27 cellular contexts compared by ENCODE assay signal in genomic region chr7:154777908-154778307, GRCh38.
"Had no signal": no experiment of that assay in that cellular context is flagged by ENCODE, and none has a peak within 500 bp of the region (broad histone marks: within the 10 kb centered on the region; RNA-seq: fewer than 3 reads in every experiment).

No MANE protein-coding gene starts in this region.

- H2AFZ ChIP-seq: parathyroid adenoma had no signal

- H3K27ac Mint-ChIP-seq: activated CD4-positive, alpha-beta T cell treated with anti-CD3 and anti-CD28 coated beads, Interleukin-2, amount 10 ng/mL, durations not matched to agents 24 days and 14 days; activated CD8-positive, alpha-beta T cell treated with anti-CD3 and anti-CD28 coated beads for 36 hours; activated T-helper 1 cell treated with anti-CD3 and anti-CD28 coated beads, Interleukin-12 subunit alpha, Interleukin-12 subunit beta, Interleukin-2, Interleukin-4 antibody, amounts not matched to agents 30 ng/mL and 10 ng/mL and 1 ng/mL, durations not matched to agents 14 hours and 24 hours and 36 hours; endodermal cell; naive B cell; stimulated activated effector memory CD8-positive, alpha-beta T cell treated with anti-CD3 and anti-CD28 coated beads, Interleukin-12 subunit alpha, Interleukin-12 subunit beta, amount 100 ng/mL, for 72 hours; stimulated activated naive CD8-positive, alpha-beta T cell treated with anti-CD3 and anti-CD28 coated beads, Interleukin-15, amount 100 ng/mL, for 72 hours; T-helper 2 cell treated with Interferon-gamma antibody and Interleukin-4, amounts not matched to agents 5 μg/mL and 100 μg/mL, for 36 hours had no signal

- H3K4me1 ChIP-seq: ascending aorta, esophagus squamous epithelium, gastroesophageal sphincter, heart left ventricle, parathyroid adenoma, testis, uterus had no signal

- H3K4me3 Mint-ChIP-seq: activated CD4-positive, alpha-beta T cell treated with anti-CD3 and anti-CD28 coated beads, Interleukin-2, amount 10 ng/mL, durations not matched to agents 24 days and 14 days; activated CD8-positive, alpha-beta T cell treated with anti-CD3 and anti-CD28 coated beads for 36 hours; activated T-helper 1 cell treated with anti-CD3 and anti-CD28 coated beads, Interleukin-12 subunit alpha, Interleukin-12 subunit beta, Interleukin-2, Interleukin-4 antibody, amounts not matched to agents 30 ng/mL and 10 ng/mL and 1 ng/mL, durations not matched to agents 14 hours and 24 hours and 36 hours; central memory CD8-positive, alpha-beta T cell; endodermal cell; naive B cell; stimulated activated effector memory CD8-positive, alpha-beta T cell treated with anti-CD3 and anti-CD28 coated beads, Interleukin-12 subunit alpha, Interleukin-12 subunit beta, amount 100 ng/mL, for 72 hours; stimulated activated naive CD8-positive, alpha-beta T cell treated with anti-CD3 and anti-CD28 coated beads, Interleukin-15, amount 100 ng/mL, for 72 hours; T-helper 2 cell treated with Interferon-gamma antibody and Interleukin-4, amounts not matched to agents 5 μg/mL and 100 μg/mL, for 36 hours had no signal

- H3K4me1 Mint-ChIP-seq: central memory CD8-positive, alpha-beta T cell; endodermal cell; stimulated activated effector memory CD8-positive, alpha-beta T cell treated with anti-CD3 and anti-CD28 coated beads, Interleukin-12 subunit alpha, Interleukin-12 subunit beta, amount 100 ng/mL, for 72 hours; stimulated activated naive CD8-positive, alpha-beta T cell treated with anti-CD3 and anti-CD28 coated beads, Interleukin-15, amount 100 ng/mL, for 72 hours had no signal

- H3K4me3 ChIP-seq: ascending aorta, coronary artery, esophagus squamous epithelium, gastroesophageal sphincter, heart left ventricle, testis, uterus had no signal

- H3K36me3 ChIP-seq: ascending aorta, esophagus squamous epithelium, gastroesophageal sphincter, heart left ventricle, uterus had no signal

- H3K9me3 ChIP-seq: ascending aorta, esophagus squamous epithelium, gastroesophageal sphincter, heart left ventricle, testis, uterus had no signal

- DNase-seq: activated CD4-positive, alpha-beta T cell treated with anti-CD3 and anti-CD28 coated beads, Interleukin-2, amount 10 ng/mL, durations not matched to agents 24 days and 14 days; activated CD8-positive, alpha-beta T cell treated with anti-CD3 and anti-CD28 coated beads for 36 hours; activated gamma-delta T cell; activated naive CD4-positive, alpha-beta T cell treated with anti-CD3 and anti-CD28 coated beads, Interleukin-2, amount 50 U/mL, for 16 hours; endodermal cell; esophagus squamous epithelium; heart left ventricle; left cardiac atrium; naive B cell; small intestine; stimulated activated CD4-positive, alpha-beta T cell treated with anti-CD3 and anti-CD28 coated beads, Interleukin-2, amount 100 ng/mL, for 24 hours; stimulated activated naive CD8-positive, alpha-beta T cell treated with anti-CD3 and anti-CD28 coated beads, Interleukin-15, amount 100 ng/mL, for 72 hours; testis; trophoblast cell; uterus had no signal

- H3K27me3 Mint-ChIP-seq: activated CD4-positive, alpha-beta T cell treated with anti-CD3 and anti-CD28 coated beads, Interleukin-2, amount 10 ng/mL, durations not matched to agents 24 days and 14 days; central memory CD8-positive, alpha-beta T cell; naive B cell; stimulated activated naive CD8-positive, alpha-beta T cell treated with anti-CD3 and anti-CD28 coated beads, Interleukin-15, amount 100 ng/mL, for 72 hours had no signal

- H3K27ac ChIP-seq: ascending aorta, coronary artery, esophagus squamous epithelium, gastroesophageal sphincter, heart left ventricle, parathyroid adenoma, testis, uterus, VCaP had no signal

- ATAC-seq: activated CD4-positive, CD25-positive, alpha-beta regulatory T cell treated with anti-CD3 and anti-CD28 coated beads, Interleukin-2, amount 50 U/mL, for 24 hours; activated CD8-positive, alpha-beta T cell treated with anti-CD3 and anti-CD28 coated beads for 36 hours; gastroesophageal sphincter; heart left ventricle; left cardiac atrium; sciatic nerve; stimulated activated effector memory CD8-positive, alpha-beta T cell treated with anti-CD3 and anti-CD28 coated beads, Interleukin-12 subunit alpha, Interleukin-12 subunit beta, amount 100 ng/mL, for 72 hours had no signal

- FAIRE-seq: islet of Langerhans, small intestine had no signal

- H3K9ac ChIP-seq: parathyroid adenoma had no signal

- H3K79me2 ChIP-seq: parathyroid adenoma had no signal

- H3K27me3 ChIP-seq: ascending aorta, esophagus squamous epithelium, gastroesophageal sphincter, testis, uterus had no signal
